Comparison of ENCODE assay signal across 23 cellular contexts in genomic region chr20:63648190-63648589, GRCh38. TPM values are rescaled to one million over a fixed set of nuclear protein-coding genes. Genes with fewer than 3 reads are reported as not detected.
"Had no signal": no experiment of that assay in that cellular context is flagged by ENCODE, and none has a peak within 500 bp of the region (broad histone marks: within the 10 kb centered on the region; RNA-seq: fewer than 3 reads in every experiment).

No MANE protein-coding gene starts in this region.

- H3K27me3 ChIP-seq: brain microvascular endothelial cell had no signal

- H3K27me3 Mint-ChIP-seq: activated naive CD8-positive, alpha-beta T cell; T-helper 17 cell had no signal

- FAIRE-seq: astrocyte had no signal

- H3K9ac ChIP-seq: KMS-11 had no signal

- H3K4me3 ChIP-seq: cardiac muscle cell, Peyer's patch had no signal

- H3K27ac Mint-ChIP-seq: activated CD8-positive, alpha-beta memory T cell treated with anti-CD3 and anti-CD28 coated beads, Interleukin-2, amount 10 ng/mL, durations not matched to agents 7 days and 5 days; activated naive CD8-positive, alpha-beta T cell; activated T-cell treated with anti-CD3 and anti-CD28 coated beads, Interleukin-2, amount 50 U/mL, for 24 hours; activated T-helper 1 cell treated with anti-CD3 and anti-CD28 coated beads, Interleukin-12 subunit alpha, Interleukin-12 subunit beta, Interleukin-2, Interleukin-4 antibody, amounts not matched to agents 30 ng/mL and 10 ng/mL and 1 ng/mL, durations not matched to agents 14 hours and 24 hours and 36 hours; T-helper 17 cell had no signal

- H3K4me2 ChIP-seq: KMS-11 had no signal

- H3K36me3 ChIP-seq: brain microvascular endothelial cell, cardiac muscle cell, Peyer's patch had no signal

- DNase-seq: activated CD4-positive, alpha-beta T cell treated with anti-CD3 and anti-CD28 coated beads, Interleukin-2, amount 50 U/mL, for 1 hour; activated CD4-positive, CD25-positive, alpha-beta regulatory T cell; activated CD8-positive, alpha-beta memory T cell treated with anti-CD3 and anti-CD28 coated beads, Interleukin-2, amount 10 ng/mL, durations not matched to agents 7 days and 5 days; activated effector memory CD4-positive, alpha-beta T cell treated with Interleukin-2 at 50 U/mL for 16 hours; activated naive CD4-positive, alpha-beta T cell treated with Interleukin-2 at 50 U/mL for 16 hours; activated T-cell treated with anti-CD3 and anti-CD28 coated beads, Interleukin-2, amount 50 U/mL, for 24 hours; amygdala; brain microvascular endothelial cell; NCI-H1092; NCI-H1417 treated with DMSO at 0.1 percent for 48 hours; NCI-H1694; NCI-H2029; NCI-H524; Peyer's patch; SHP77 treated with DMSO at 0.1 percent for 48 hours; T-helper 17 cell; T-helper 9 cell had no signal

- H3K4me3 Mint-ChIP-seq: activated CD8-positive, alpha-beta memory T cell treated with anti-CD3 and anti-CD28 coated beads, Interleukin-2, amount 10 ng/mL, durations not matched to agents 7 days and 5 days; activated naive CD8-positive, alpha-beta T cell; activated T-cell treated with anti-CD3 and anti-CD28 coated beads, Interleukin-2, amount 50 U/mL, for 24 hours; activated T-helper 1 cell treated with anti-CD3 and anti-CD28 coated beads, Interleukin-12 subunit alpha, Interleukin-12 subunit beta, Interleukin-2, Interleukin-4 antibody, amounts not matched to agents 30 ng/mL and 10 ng/mL and 1 ng/mL, durations not matched to agents 14 hours and 24 hours and 36 hours; T-helper 17 cell had no signal

- H3K27ac ChIP-seq: brain microvascular endothelial cell, cardiac muscle cell, KMS-11, Peyer's patch had no signal

- H3K9me3 ChIP-seq: Peyer's patch had no signal

- H3K9me3 Mint-ChIP-seq: activated T-cell treated with anti-CD3 and anti-CD28 coated beads, Interleukin-2, amount 50 U/mL, for 24 hours; activated T-helper 1 cell treated with anti-CD3 and anti-CD28 coated beads, Interleukin-12 subunit alpha, Interleukin-12 subunit beta, Interleukin-2, Interleukin-4 antibody, amounts not matched to agents 30 ng/mL and 10 ng/mL and 1 ng/mL, durations not matched to agents 14 hours and 24 hours and 36 hours; IgD-negative memory B cell had no signal

- ATAC-seq: activated CD8-positive, alpha-beta memory T cell treated with anti-CD3 and anti-CD28 coated beads, Interleukin-2, amount 10 ng/mL, durations not matched to agents 7 days and 5 days; T-helper 17 cell had no signal

- H3K36me3 Mint-ChIP-seq: activated CD8-positive, alpha-beta memory T cell treated with anti-CD3 and anti-CD28 coated beads, Interleukin-2, amount 10 ng/mL, durations not matched to agents 7 days and 5 days; activated naive CD8-positive, alpha-beta T cell; IgD-negative memory B cell had no signal

RNA-seq across cellular contexts. Expression of gene TNFRSF6B, which starts 48.3 kb away (rescaled TPM):
- total RNA-seq: activated CD8-positive, alpha-beta memory T cell treated with anti-CD3 and anti-CD28 coated beads, Interleukin-2, amount 10 ng/mL, durations not matched to agents 7 days and 5 days; activated T-helper 1 cell treated with anti-CD3 and anti-CD28 coated beads, Interleukin-12 subunit alpha, Interleukin-12 subunit beta, Interleukin-2, Interleukin-4 antibody, amounts not matched to agents 30 ng/mL and 10 ng/mL and 1 ng/mL, durations not matched to agents 14 hours and 24 hours and 36 hours; T-helper 17 cell had no signal
- polyA plus RNA-seq: IgD-negative memory B cell had no signal
